In the genomic region with DNA sequence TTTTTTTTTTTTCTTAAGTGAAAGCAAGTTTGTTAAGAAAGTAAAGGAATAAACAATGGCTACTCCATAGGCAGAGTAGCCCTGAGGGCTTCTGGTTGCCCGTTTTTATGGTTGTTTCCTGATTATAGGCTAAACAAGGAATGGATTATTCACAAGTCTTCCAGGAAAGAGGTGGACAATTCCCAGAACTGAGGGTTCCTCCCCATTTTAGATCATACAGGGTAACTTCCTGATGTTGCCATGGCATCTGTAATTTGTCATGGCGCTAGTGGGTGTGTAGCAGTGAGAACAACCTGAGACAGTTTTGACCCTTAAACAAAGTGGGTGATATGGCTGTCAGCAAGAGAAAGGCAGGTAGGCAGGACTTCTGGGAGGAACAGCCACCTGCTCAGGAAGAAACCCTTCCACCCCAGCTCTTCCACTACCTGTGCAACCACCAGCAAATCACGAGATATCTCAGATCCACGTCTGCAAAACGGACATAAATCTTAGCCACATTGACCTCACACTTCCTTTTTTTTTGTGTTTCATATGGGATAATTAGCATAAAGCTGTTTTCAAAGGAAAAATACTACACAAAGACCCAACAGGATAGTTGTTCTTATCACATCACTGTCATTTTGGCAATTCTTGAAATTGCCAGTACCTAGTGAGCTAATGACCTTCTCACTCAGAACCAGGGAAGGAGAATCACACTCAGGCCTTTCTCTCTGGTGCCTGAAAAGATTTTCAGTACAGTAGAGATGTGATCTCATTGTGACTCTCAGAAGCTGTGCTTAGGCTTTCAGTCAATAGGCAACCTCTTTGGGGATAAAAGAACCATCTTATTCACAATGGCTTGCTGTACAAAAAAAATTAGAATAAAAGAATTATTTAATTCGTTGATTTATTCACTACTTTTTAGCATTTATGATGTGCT, we compare ENCODE assay signal across 1 cellular context.
TF ChIP-seq lines count a peak whose summit lies in the region.

No MANE protein-coding gene starts in this region.

TF ChIP-seq in H1, 55 proteins besides CTCF, POLR2A, EP300 and RAD21 (continued from another document):
- TF ChIP-seq, protein P1, sequence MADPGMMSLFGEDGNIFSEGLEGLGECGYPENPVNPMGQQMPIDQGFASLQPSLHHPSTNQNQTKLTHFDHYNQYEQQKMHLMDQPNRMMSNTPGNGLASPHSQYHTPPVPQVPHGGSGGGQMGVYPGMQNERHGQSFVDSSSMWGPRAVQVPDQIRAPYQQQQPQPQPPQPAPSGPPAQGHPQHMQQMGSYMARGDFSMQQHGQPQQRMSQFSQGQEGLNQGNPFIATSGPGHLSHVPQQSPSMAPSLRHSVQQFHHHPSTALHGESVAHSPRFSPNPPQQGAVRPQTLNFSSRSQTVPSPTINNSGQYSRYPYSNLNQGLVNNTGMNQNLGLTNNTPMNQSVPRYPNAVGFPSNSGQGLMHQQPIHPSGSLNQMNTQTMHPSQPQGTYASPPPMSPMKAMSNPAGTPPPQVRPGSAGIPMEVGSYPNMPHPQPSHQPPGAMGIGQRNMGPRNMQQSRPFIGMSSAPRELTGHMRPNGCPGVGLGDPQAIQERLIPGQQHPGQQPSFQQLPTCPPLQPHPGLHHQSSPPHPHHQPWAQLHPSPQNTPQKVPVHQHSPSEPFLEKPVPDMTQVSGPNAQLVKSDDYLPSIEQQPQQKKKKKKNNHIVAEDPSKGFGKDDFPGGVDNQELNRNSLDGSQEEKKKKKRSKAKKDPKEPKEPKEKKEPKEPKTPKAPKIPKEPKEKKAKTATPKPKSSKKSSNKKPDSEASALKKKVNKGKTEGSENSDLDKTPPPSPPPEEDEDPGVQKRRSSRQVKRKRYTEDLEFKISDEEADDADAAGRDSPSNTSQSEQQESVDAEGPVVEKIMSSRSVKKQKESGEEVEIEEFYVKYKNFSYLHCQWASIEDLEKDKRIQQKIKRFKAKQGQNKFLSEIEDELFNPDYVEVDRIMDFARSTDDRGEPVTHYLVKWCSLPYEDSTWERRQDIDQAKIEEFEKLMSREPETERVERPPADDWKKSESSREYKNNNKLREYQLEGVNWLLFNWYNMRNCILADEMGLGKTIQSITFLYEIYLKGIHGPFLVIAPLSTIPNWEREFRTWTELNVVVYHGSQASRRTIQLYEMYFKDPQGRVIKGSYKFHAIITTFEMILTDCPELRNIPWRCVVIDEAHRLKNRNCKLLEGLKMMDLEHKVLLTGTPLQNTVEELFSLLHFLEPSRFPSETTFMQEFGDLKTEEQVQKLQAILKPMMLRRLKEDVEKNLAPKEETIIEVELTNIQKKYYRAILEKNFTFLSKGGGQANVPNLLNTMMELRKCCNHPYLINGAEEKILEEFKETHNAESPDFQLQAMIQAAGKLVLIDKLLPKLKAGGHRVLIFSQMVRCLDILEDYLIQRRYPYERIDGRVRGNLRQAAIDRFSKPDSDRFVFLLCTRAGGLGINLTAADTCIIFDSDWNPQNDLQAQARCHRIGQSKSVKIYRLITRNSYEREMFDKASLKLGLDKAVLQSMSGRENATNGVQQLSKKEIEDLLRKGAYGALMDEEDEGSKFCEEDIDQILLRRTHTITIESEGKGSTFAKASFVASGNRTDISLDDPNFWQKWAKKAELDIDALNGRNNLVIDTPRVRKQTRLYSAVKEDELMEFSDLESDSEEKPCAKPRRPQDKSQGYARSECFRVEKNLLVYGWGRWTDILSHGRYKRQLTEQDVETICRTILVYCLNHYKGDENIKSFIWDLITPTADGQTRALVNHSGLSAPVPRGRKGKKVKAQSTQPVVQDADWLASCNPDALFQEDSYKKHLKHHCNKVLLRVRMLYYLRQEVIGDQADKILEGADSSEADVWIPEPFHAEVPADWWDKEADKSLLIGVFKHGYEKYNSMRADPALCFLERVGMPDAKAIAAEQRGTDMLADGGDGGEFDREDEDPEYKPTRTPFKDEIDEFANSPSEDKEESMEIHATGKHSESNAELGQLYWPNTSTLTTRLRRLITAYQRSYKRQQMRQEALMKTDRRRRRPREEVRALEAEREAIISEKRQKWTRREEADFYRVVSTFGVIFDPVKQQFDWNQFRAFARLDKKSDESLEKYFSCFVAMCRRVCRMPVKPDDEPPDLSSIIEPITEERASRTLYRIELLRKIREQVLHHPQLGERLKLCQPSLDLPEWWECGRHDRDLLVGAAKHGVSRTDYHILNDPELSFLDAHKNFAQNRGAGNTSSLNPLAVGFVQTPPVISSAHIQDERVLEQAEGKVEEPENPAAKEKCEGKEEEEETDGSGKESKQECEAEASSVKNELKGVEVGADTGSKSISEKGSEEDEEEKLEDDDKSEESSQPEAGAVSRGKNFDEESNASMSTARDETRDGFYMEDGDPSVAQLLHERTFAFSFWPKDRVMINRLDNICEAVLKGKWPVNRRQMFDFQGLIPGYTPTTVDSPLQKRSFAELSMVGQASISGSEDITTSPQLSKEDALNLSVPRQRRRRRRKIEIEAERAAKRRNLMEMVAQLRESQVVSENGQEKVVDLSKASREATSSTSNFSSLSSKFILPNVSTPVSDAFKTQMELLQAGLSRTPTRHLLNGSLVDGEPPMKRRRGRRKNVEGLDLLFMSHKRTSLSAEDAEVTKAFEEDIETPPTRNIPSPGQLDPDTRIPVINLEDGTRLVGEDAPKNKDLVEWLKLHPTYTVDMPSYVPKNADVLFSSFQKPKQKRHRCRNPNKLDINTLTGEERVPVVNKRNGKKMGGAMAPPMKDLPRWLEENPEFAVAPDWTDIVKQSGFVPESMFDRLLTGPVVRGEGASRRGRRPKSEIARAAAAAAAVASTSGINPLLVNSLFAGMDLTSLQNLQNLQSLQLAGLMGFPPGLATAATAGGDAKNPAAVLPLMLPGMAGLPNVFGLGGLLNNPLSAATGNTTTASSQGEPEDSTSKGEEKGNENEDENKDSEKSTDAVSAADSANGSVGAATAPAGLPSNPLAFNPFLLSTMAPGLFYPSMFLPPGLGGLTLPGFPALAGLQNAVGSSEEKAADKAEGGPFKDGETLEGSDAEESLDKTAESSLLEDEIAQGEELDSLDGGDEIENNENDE (IDR thresholded peaks at IDR 0.05; ENCODE audit: insufficient replicate concordance, low read length): no peak
- TF ChIP-seq YY1 (IDR thresholded peaks at IDR 0.05; ENCODE audit: low read depth, low read length) (no peak), RFX5 (IDR thresholded peaks at IDR 0.05; ENCODE audit: borderline replicate concordance, low read depth, low read length) (no peak), PHF8 (conservative IDR thresholded peaks at IDR 0.05; ENCODE audit: low read depth, low read length) (no peak), SIRT6 (IDR thresholded peaks at IDR 0.05; ENCODE audit: low read length) (no peak), EGR1 (IDR thresholded peaks at IDR 0.05; ENCODE audit: borderline replicate concordance, low read depth, low read length) (no peak), CHD2 (IDR thresholded peaks at IDR 0.05; ENCODE audit: low read length) (no peak), KDM5A (IDR thresholded peaks at IDR 0.05; ENCODE audit: low read length) (no peak), BCL11A (IDR thresholded peaks at IDR 0.05; ENCODE audit: low read depth in 2 of 2, low read length in 2 of 2) (no peak), TAF7 (optimal IDR thresholded peaks at IDR 0.05; ENCODE audit: borderline replicate concordance, low read depth, low read length) (no peak)
